ENCODE assay signal across 25 cellular contexts in genomic region chr16:64094170-64094960, GRCh38.
DNase-seq lines count a peak whose midpoint lies in the region; ATAC-seq, FAIRE-seq and TF ChIP-seq lines count a peak whose summit lies in the region.
"Had no signal": no experiment of that assay in that cellular context is flagged by ENCODE, and none has a peak within 500 bp of the region (broad histone marks: within the 10 kb centered on the region; RNA-seq: fewer than 3 reads in every experiment).

No MANE protein-coding gene starts in this region.

- no peaks in the 10 kb centered on the region for H3K4me1 ChIP-seq in A549
- H3K4me1 ChIP-seq: HAP-1 had no signal

- peaks cover 14% of the 10 kb centered on the region for H3K36me3 Mint-ChIP-seq in HFFc6 (ENCODE audit: low read depth)
- H3K36me3 Mint-ChIP-seq: activated naive CD8-positive, alpha-beta T cell; brain; naive thymus-derived CD8-positive, alpha-beta T cell; stimulated activated naive B cell treated with anti-CD40 and anti-IgM and Interleukin-4, amounts not matched to agents 10 μg/mL and 1 μg/mL and 100 μg/mL, for 72 hours had no signal

- no peak for TF ChIP-seq EP300 in A549 (IDR thresholded peaks at IDR 0.05)

- ATAC-seq in A549 (no peak), GM18502 (IDR thresholded peaks at IDR 0.05; ENCODE audit: poor library complexity, unreplicated experiment) (no peak)
- ATAC-seq: naive thymus-derived CD8-positive, alpha-beta T cell; stimulated activated naive B cell treated with anti-CD40 and anti-IgM and Interleukin-4, amounts not matched to agents 10 μg/mL and 1 μg/mL and 100 μg/mL, for 72 hours had no signal

- H3K27me3 Mint-ChIP-seq in HFFc6 (ENCODE audit: insufficient read depth): no peaks in the 10 kb centered on the region
- H3K27me3 Mint-ChIP-seq: activated naive CD8-positive, alpha-beta T cell; dendritic cell treated with granulocyte-macrophage colony-stimulating factor and Interleukin-4, amounts not matched to agents 40 ng/mL and 50 ng/mL, for 4 days; naive thymus-derived CD8-positive, alpha-beta T cell; stimulated activated naive B cell treated with anti-CD40 and anti-IgM and Interleukin-4, amounts not matched to agents 10 μg/mL and 1 μg/mL and 100 μg/mL, for 72 hours had no signal

- H3K4me2 ChIP-seq in A549: no peak overlapping the region

- H3K27ac ChIP-seq in A549: no peak overlapping the region
- H3K27ac ChIP-seq: C4-2B, thoracic aorta had no signal

- no peaks in the 10 kb centered on the region for H3K9me3 Mint-ChIP-seq in HFFc6
- H3K9me3 Mint-ChIP-seq: dendritic cell treated with granulocyte-macrophage colony-stimulating factor and Interleukin-4, amounts not matched to agents 40 ng/mL and 50 ng/mL, for 4 days; stimulated activated naive B cell treated with anti-CD40 and anti-IgM and Interleukin-4, amounts not matched to agents 10 μg/mL and 1 μg/mL and 100 μg/mL, for 72 hours had no signal

- DNase-seq in A549 (ENCODE audit: low read depth in 1 of 2, low spot score in 1 of 2) (no peak), HFFc6 (peak; percentile 16), cardiac fibroblast (ENCODE audit: low read depth in 2 of 2) (peak; percentile 5 to 66), iris pigment epithelial cell (ENCODE audit: low read depth) (peak; percentile 65), GM12892 (ENCODE audit: insufficient read length) (no peak), COR-L47 (lab: John Stamatoyannopoulos, UW) (no peak), ACHN (no peak)
- DNase-seq: Kasumi-1; naive thymus-derived CD8-positive, alpha-beta T cell; NCI-H1092 treated with DMSO at 0.1 percent for 48 hours; NCI-H2029 treated with DMSO at 0.1 percent for 48 hours; NK-92 treated with Interleukin-12 subunit alpha and Interleukin-12 subunit beta, amount 100 ng/mL, for 24 hours; RPMI8226; stimulated activated CD4-positive, alpha-beta T cell treated with anti-CD3 and anti-CD28 coated beads, Interleukin-2, amount 100 ng/mL, for 24 hours; stimulated activated naive B cell treated with anti-CD40 and anti-IgM and Interleukin-4, amounts not matched to agents 10 μg/mL and 1 μg/mL and 100 μg/mL, for 72 hours had no signal

- POLR2A ChIA-PET in A549 (lab: Yijun Ruan, JAX): no interaction called here

- TF ChIP-seq POLR2A in A549 (IDR thresholded peaks at IDR 0.05; ENCODE audit: low read length) (no peak), GM12892 (IDR thresholded peaks at IDR 0.05; ENCODE audit: low read depth, low read length) (no peak)

- H3K27ac Mint-ChIP-seq in HFFc6: peak overlapping the region; percentile 63
- H3K27ac Mint-ChIP-seq: activated naive CD8-positive, alpha-beta T cell; brain; dendritic cell treated with granulocyte-macrophage colony-stimulating factor and Interleukin-4, amounts not matched to agents 40 ng/mL and 50 ng/mL, for 4 days; naive thymus-derived CD8-positive, alpha-beta T cell; stimulated activated naive B cell treated with anti-CD40 and anti-IgM and Interleukin-4, amounts not matched to agents 10 μg/mL and 1 μg/mL and 100 μg/mL, for 72 hours had no signal

- CTCF ChIA-PET in A549 (lab: Yijun Ruan, JAX): no interaction called here

- in situ Hi-C loops in ACHN (cut with HindIII; ENCODE audit: low pct_ligation_motif_present, low pct_unique_long_range_greater_than_20kb, low sequenced_read_pairs): no loop called here

- H3K4me1 Mint-ChIP-seq in HFFc6 (ENCODE audit: low read depth): peaks cover 47% of the 10 kb centered on the region
- H3K4me1 Mint-ChIP-seq: naive thymus-derived CD8-positive, alpha-beta T cell; stimulated activated naive B cell treated with anti-CD40 and anti-IgM and Interleukin-4, amounts not matched to agents 10 μg/mL and 1 μg/mL and 100 μg/mL, for 72 hours had no signal

- peak; percentile 32 for FAIRE-seq in A549 (lab: Jason Lieb, UNC)
- no peak for FAIRE-seq in GM12892 (lab: Jason Lieb, UNC)
- FAIRE-seq: endothelial cell of umbilical vein, frontal cortex, HTR-8/SVneo had no signal

- no peaks in the 10 kb centered on the region for H3K9me3 ChIP-seq in A549
- H3K9me3 ChIP-seq: HAP-1, thoracic aorta had no signal

- 20% methylated on average over 4 of the region's 4 CpGs for WGBS in A549 (ENCODE audit: missing lambda C conversion rate)

- H3K4me3 Mint-ChIP-seq in HFFc6: no peak overlapping the region
- H3K4me3 Mint-ChIP-seq: activated naive CD8-positive, alpha-beta T cell; brain; dendritic cell treated with granulocyte-macrophage colony-stimulating factor and Interleukin-4, amounts not matched to agents 40 ng/mL and 50 ng/mL, for 4 days; naive thymus-derived CD8-positive, alpha-beta T cell; stimulated activated naive B cell treated with anti-CD40 and anti-IgM and Interleukin-4, amounts not matched to agents 10 μg/mL and 1 μg/mL and 100 μg/mL, for 72 hours had no signal

- H3K4me3 ChIP-seq in A549 (no peak overlapping the region), cardiac fibroblast (replicated peaks in 1 of 2; ENCODE audit: low read depth in 2 of 2, low read length in 2 of 2) (no peak overlapping the region)
- H3K4me3 ChIP-seq: HAP-1, thoracic aorta had no signal

- no peak for TF ChIP-seq CTCF in A549 (IDR thresholded peaks at IDR 0.05)
- no peak for TF ChIP-seq CTCF in HFFc6 (IDR thresholded peaks at IDR 0.05)
- no peak for TF ChIP-seq CTCF in cardiac fibroblast (IDR thresholded peaks at IDR 0.05; ENCODE audit: low read depth, low read length)

- no peak for TF ChIP-seq RAD21 in A549 (conservative IDR thresholded peaks at IDR 0.05 in 1 of 2, IDR thresholded peaks at IDR 0.05 in 1 of 2)

TF ChIP-seq in A549, 52 proteins besides CTCF, POLR2A, EP300 and RAD21:
- TF ChIP-seq ZSCAN20 (CRISPR knock-in tag; IDR thresholded peaks at IDR 0.05) (no peak), HOXB5 (CRISPR knock-in tag; IDR thresholded peaks at IDR 0.05) (no peak)

Comparison
In these comparisons a context has a peak if more than half of its experiments do, and no peak if none do; other contexts are left out.
1. DNase-seq: peak in HFFc6 (single experiment), cardiac fibroblast (2 of 2) and iris pigment epithelial cell (single experiment); none in A549 (0 of 2), GM12892 (single experiment), COR-L47 (single experiment) and ACHN (single experiment).